18 cellular contexts compared by ENCODE assay signal in genomic region chr16:14004719-14005315, GRCh38.
A peak's percentile ranks its signal among the peaks of the same experiment; 100 is the strongest.
DNase-seq lines count a peak whose midpoint lies in the region; ATAC-seq and TF ChIP-seq lines count a peak whose summit lies in the region.
"Had no signal": no experiment of that assay in that cellular context is flagged by ENCODE, and none has a peak within 500 bp of the region (broad histone marks: within the 10 kb centered on the region; RNA-seq: fewer than 3 reads in every experiment).

No MANE protein-coding gene starts in this region.

- no peaks in the 10 kb centered on the region for H3K36me3 Mint-ChIP-seq in brain
- H3K36me3 Mint-ChIP-seq in stimulated activated memory B cell treated with anti-CD40 and anti-IgM and Interleukin-4, amounts not matched to agents 10 μg/mL and 1 μg/mL and 100 μg/mL, for 72 hours, result no peaks in the 10 kb centered on the region
- no peaks in the 10 kb centered on the region for H3K36me3 Mint-ChIP-seq in activated CD4-positive, alpha-beta T cell treated with anti-CD3 and anti-CD28 coated beads for 36 hours (ENCODE audit: low read depth)

- peaks cover 67% of the 10 kb centered on the region for H3K4me1 Mint-ChIP-seq in brain
- peaks cover 45% of the 10 kb centered on the region for H3K4me1 Mint-ChIP-seq in stimulated activated memory B cell treated with anti-CD40 and anti-IgM and Interleukin-4, amounts not matched to agents 10 μg/mL and 1 μg/mL and 100 μg/mL, for 72 hours
- peaks cover 18% of the 10 kb centered on the region for H3K4me1 Mint-ChIP-seq in activated CD4-positive, alpha-beta T cell treated with anti-CD3 and anti-CD28 coated beads for 36 hours

- H3K4me3 ChIP-seq in IMR-90 (ENCODE audit: insufficient read depth, low read depth, low read length) (no peak overlapping the region), body of pancreas (no peak overlapping the region)
- H3K4me3 ChIP-seq: hepatocyte, pancreas had no signal

- no peak overlapping the region for H3K4ac ChIP-seq in IMR-90 (ENCODE audit: low read depth, low read length)

- H2AK5ac ChIP-seq in IMR-90 (ENCODE audit: low read depth, low read length), result no peak overlapping the region

- H3K23ac ChIP-seq in IMR-90 (ENCODE audit: low read depth, low read length), result no peak overlapping the region

- no peak overlapping the region for H2BK20ac ChIP-seq in IMR-90 (ENCODE audit: low read depth, low read length)

- H4K8ac ChIP-seq in IMR-90 (ENCODE audit: low read depth in 2 of 2, low read length in 2 of 2), result no peak overlapping the region

- peak overlapping the region; percentile 28 for H2AFZ ChIP-seq in IMR-90 (replicated peaks; ENCODE audit: low read length, poor library complexity)
- H2AFZ ChIP-seq: hepatocyte had no signal

- peak overlapping the region in 4 of 5 experiments; percentile 36 to 79 (median 58) for H3K27ac Mint-ChIP-seq in brain
- H3K27ac Mint-ChIP-seq in stimulated activated memory B cell treated with anti-CD40 and anti-IgM and Interleukin-4, amounts not matched to agents 10 μg/mL and 1 μg/mL and 100 μg/mL, for 72 hours, result peak overlapping the region; percentile 25
- H3K27ac Mint-ChIP-seq in activated CD4-positive, alpha-beta T cell treated with anti-CD3 and anti-CD28 coated beads for 36 hours, result no peak overlapping the region
- H3K27ac Mint-ChIP-seq: stimulated activated naive CD8-positive, alpha-beta T cell treated with anti-CD3 and anti-CD28 coated beads, Interleukin-15, amount 100 ng/mL, for 72 hours had no signal

- H3K36me3 ChIP-seq in IMR-90 (ENCODE audit: control insufficient read depth, insufficient read depth, low read length) (no peaks in the 10 kb centered on the region), body of pancreas (replicated peaks in 1 of 2; ENCODE audit: insufficient read depth in 1 of 2, low read depth in 2 of 2) (no peaks in the 10 kb centered on the region)
- H3K36me3 ChIP-seq: pancreas had no signal

- CTCF ChIA-PET in IMR-90 (lab: Yijun Ruan, JAX), result no interaction called here
- CTCF ChIA-PET in activated CD4-positive, alpha-beta T cell treated with anti-CD3 and anti-CD28 coated beads for 36 hours (lab: Charles Lee), result interaction anchor here (0.6 kb wide), 2 partner anchors 57 to 71 kb away, joined by 3 to 4 read pairs; no protein-coding TSS in a partner anchor

- H3K9me1 ChIP-seq in IMR-90 (ENCODE audit: insufficient read depth, low read length), result no peaks in the 10 kb centered on the region

- H4K20me1 ChIP-seq in IMR-90 (ENCODE audit: insufficient read depth, low read length), result no peaks in the 10 kb centered on the region

- no peak overlapping the region; the same call in 1 of the 2 replicates for H4K5ac ChIP-seq in IMR-90 (ENCODE audit: low read depth, low read length)

- H3K9ac ChIP-seq in IMR-90 (ENCODE audit: low read depth, low read length), result no peak overlapping the region

- no peaks in the 10 kb centered on the region for H3K9me3 Mint-ChIP-seq in brain
- H3K9me3 Mint-ChIP-seq in stimulated activated memory B cell treated with anti-CD40 and anti-IgM and Interleukin-4, amounts not matched to agents 10 μg/mL and 1 μg/mL and 100 μg/mL, for 72 hours, result no peaks in the 10 kb centered on the region
- no peaks in the 10 kb centered on the region for H3K9me3 Mint-ChIP-seq in activated CD4-positive, alpha-beta T cell treated with anti-CD3 and anti-CD28 coated beads for 36 hours (ENCODE audit: low read depth)
- H3K9me3 Mint-ChIP-seq: stimulated activated naive CD8-positive, alpha-beta T cell treated with anti-CD3 and anti-CD28 coated beads, Interleukin-15, amount 100 ng/mL, for 72 hours had no signal

- H3K9me3 ChIP-seq in IMR-90 (ENCODE audit: control insufficient read depth, insufficient read depth, low read length), result no peaks in the 10 kb centered on the region
- H3K9me3 ChIP-seq in body of pancreas, result no peaks in the 10 kb centered on the region
- H3K9me3 ChIP-seq: pancreas had no signal

- H3K4me2 ChIP-seq in IMR-90 (ENCODE audit: low read depth, low read length), result no peak overlapping the region
- H3K4me2 ChIP-seq: hepatocyte had no signal

- H3K18ac ChIP-seq in IMR-90 (ENCODE audit: low read depth, low read length), result no peak overlapping the region; the same call in 1 of the 2 replicates

- H3K27me3 ChIP-seq in IMR-90 (ENCODE audit: control insufficient read depth, insufficient read depth, low read length), result peaks cover 10% of the 10 kb centered on the region
- H3K27me3 ChIP-seq in body of pancreas, result no peaks in the 10 kb centered on the region
- H3K27me3 ChIP-seq: hepatocyte, pancreas had no signal

- H3K27ac ChIP-seq in IMR-90 (ENCODE audit: insufficient read depth, low read length) (no peak overlapping the region), body of pancreas (peak overlapping the region in 1 of 4 donors; percentile 23)
- H3K27ac ChIP-seq: hepatocyte, pancreas had no signal

- no peak overlapping the region for H4K91ac ChIP-seq in IMR-90 (ENCODE audit: insufficient read depth, low read depth, low read length)

- H3K79me1 ChIP-seq in IMR-90 (ENCODE audit: low read depth in 1 of 2, low read length in 2 of 2), result no peaks in the 10 kb centered on the region

- H3K14ac ChIP-seq in IMR-90 (replicated peaks; ENCODE audit: low read depth, low read length), result no peak overlapping the region

- POLR2A ChIA-PET in IMR-90 (lab: Charles Lee; ENCODE audit: unreplicated experiment), result no interaction called here
- POLR2A ChIA-PET in activated CD4-positive, alpha-beta T cell treated with anti-CD3 and anti-CD28 coated beads for 36 hours (lab: Charles Lee), result no interaction called here

- H3K56ac ChIP-seq in IMR-90 (ENCODE audit: extremely low read depth, insufficient read depth, low read length), result no peak overlapping the region

- H2BK120ac ChIP-seq in IMR-90 (ENCODE audit: low read depth, low read length), result no peak overlapping the region

- no peak overlapping the region for H2AK9ac ChIP-seq in IMR-90 (replicated peaks; ENCODE audit: low read depth, low read length, poor library complexity)

- DNase-seq in IMR-90, result no peak
- DNase-seq in hepatic stellate cell (ENCODE audit: low spot score), result peak; percentile 11
- DNase-seq in activated CD4-positive, alpha-beta T cell treated with anti-CD3 and anti-CD28 coated beads for 36 hours, result no peak
- no peak for DNase-seq in activated CD4-positive, alpha-beta T cell treated with anti-CD3 and anti-CD28 coated beads, Interleukin-2, amount 50 U/mL, for 48 hours
- no peak for DNase-seq in body of pancreas
- DNase-seq in SKM-1 treated with dmso at 0.1 percent for 144 hours (lab: John Stamatoyannopoulos, UW; ENCODE audit: unreplicated experiment), result no peak
- DNase-seq: activated CD4-positive, alpha-beta T cell treated with anti-CD3 and anti-CD28 coated beads for 48 hours; activated naive CD4-positive, alpha-beta T cell treated with anti-CD3 and anti-CD28 coated beads, Interleukin-2, amount 50 U/mL, for 16 hours; central memory CD4-positive, alpha-beta T cell; DMS153; kidney glomerular epithelial cell; NCI-H1436; pancreas; stimulated activated naive CD8-positive, alpha-beta T cell treated with anti-CD3 and anti-CD28 coated beads, Interleukin-15, amount 100 ng/mL, for 72 hours; T1000 had no signal

- H3K4me1 ChIP-seq in IMR-90 (ENCODE audit: control insufficient read depth, insufficient read depth, low read length) (no peaks in the 10 kb centered on the region), body of pancreas (peaks cover 8% of the 10 kb centered on the region)
- H3K4me1 ChIP-seq: pancreas had no signal

- ATAC-seq in IMR-90 (ENCODE audit: low read depth) (no peak), body of pancreas (no peak)
- no peak for ATAC-seq in stimulated activated memory B cell treated with anti-CD40 and anti-IgM and Interleukin-4, amounts not matched to agents 10 μg/mL and 1 μg/mL and 100 μg/mL, for 72 hours
- ATAC-seq in activated CD4-positive, alpha-beta T cell treated with anti-CD3 and anti-CD28 coated beads for 36 hours, result no peak
- ATAC-seq: stimulated activated naive CD8-positive, alpha-beta T cell treated with anti-CD3 and anti-CD28 coated beads, Interleukin-15, amount 100 ng/mL, for 72 hours had no signal

- TF ChIP-seq POLR2A in IMR-90 (IDR thresholded peaks at IDR 0.05; ENCODE audit: low read depth, low read length), result no peak
- TF ChIP-seq POLR2A in body of pancreas (IDR thresholded peaks at IDR 0.05), result no peak

- no CpG with 5 or more reads among the region's 2 CpGs for WGBS in IMR-90 (ENCODE audit: extremely low coverage in 2 of 2, insufficient read length in 1 of 2), 2 experiments
- WGBS in body of pancreas, 2 donors, result 42 to 67% methylated on average over 1 to 2 of the region's 2 CpGs

- H2BK15ac ChIP-seq in IMR-90 (ENCODE audit: low read depth, low read length), result no peak overlapping the region

- TF ChIP-seq RAD21 in IMR-90 (IDR thresholded peaks at IDR 0.05; ENCODE audit: low read length), result no peak

- H2BK5ac ChIP-seq in IMR-90 (ENCODE audit: low read depth, low read length, poor library complexity, severe bottlenecking), result no peak overlapping the region

- dilution Hi-C loops in IMR-90 (cut with HindIII; ENCODE audit: low sequenced_read_pairs, unreplicated experiment), result no loop called here

- no TSS peak for BruUV-seq in IMR-90 (replicated peaks; lab: Mats Ljungman, UMichigan)

- intact Hi-C loops in IMR-90 (cut with micrococcal nuclease) (no loop called here), body of pancreas (cut with DNase I) (loop anchor here (10.0 kb wide), 1 partner anchor 80 kb away; the partner anchor contains the start of gene ERCC4)
- intact Hi-C loops in activated CD4-positive, alpha-beta T cell treated with anti-CD3 and anti-CD28 coated beads for 36 hours (cut with DNase I, micrococcal nuclease), result no loop called here

- in situ Hi-C loops in IMR-90 (cut with MboI; ENCODE audit: low sequenced_read_pairs), result no loop called here

- TF ChIP-seq CTCF in IMR-90 (conservative IDR thresholded peaks at IDR 0.05; ENCODE audit: low read depth, low read length), result no peak
- no peak for TF ChIP-seq CTCF in brain (conservative IDR thresholded peaks at IDR 0.05)
- no peak for TF ChIP-seq CTCF in body of pancreas (IDR thresholded peaks at IDR 0.05)

- H3K27me3 Mint-ChIP-seq in brain, result peaks cover 9% of the 10 kb centered on the region
- no peaks in the 10 kb centered on the region for H3K27me3 Mint-ChIP-seq in stimulated activated memory B cell treated with anti-CD40 and anti-IgM and Interleukin-4, amounts not matched to agents 10 μg/mL and 1 μg/mL and 100 μg/mL, for 72 hours
- peaks cover 4% of the 10 kb centered on the region for H3K27me3 Mint-ChIP-seq in activated CD4-positive, alpha-beta T cell treated with anti-CD3 and anti-CD28 coated beads for 36 hours

- H3K4me3 Mint-ChIP-seq in brain, result peak overlapping the region in 1 of 5 experiments; percentile 47
- H3K4me3 Mint-ChIP-seq in stimulated activated memory B cell treated with anti-CD40 and anti-IgM and Interleukin-4, amounts not matched to agents 10 μg/mL and 1 μg/mL and 100 μg/mL, for 72 hours, result no peak overlapping the region
- no peak overlapping the region for H3K4me3 Mint-ChIP-seq in activated CD4-positive, alpha-beta T cell treated with anti-CD3 and anti-CD28 coated beads for 36 hours
- H3K4me3 Mint-ChIP-seq: stimulated activated naive CD8-positive, alpha-beta T cell treated with anti-CD3 and anti-CD28 coated beads, Interleukin-15, amount 100 ng/mL, for 72 hours had no signal

TF ChIP-seq in IMR-90, 13 proteins besides CTCF, POLR2A, EP300 and RAD21 (continues in another document):
- no peak for TF ChIP-seq SMC3 (IDR thresholded peaks at IDR 0.05; ENCODE audit: low read depth, low read length)
- no peak for TF ChIP-seq MAZ (IDR thresholded peaks at IDR 0.05; ENCODE audit: borderline replicate concordance, low read depth, low read length)
- TF ChIP-seq MXI1 (IDR thresholded peaks at IDR 0.05; ENCODE audit: borderline replicate concordance, low read depth, low read length), result no peak
